Comparison of ENCODE assay signal across 8 cellular contexts in genomic region chr11:35663408-35663702, GRCh38. TPM values are rescaled to one million over a fixed set of nuclear protein-coding genes. Genes with fewer than 3 reads are reported as not detected.
A peak's percentile ranks its signal among the peaks of the same experiment; 100 is the strongest.
DNase-seq lines count a peak whose midpoint lies in the region; ATAC-seq and TF ChIP-seq lines count a peak whose summit lies in the region.

No MANE protein-coding gene starts in this region.

- no peaks in the 10 kb centered on the region for H3K36me3 ChIP-seq in gastrocnemius medialis

- H3K4me3 Mint-ChIP-seq in T-helper 17 cell = peak overlapping the region; percentile 93

- peaks cover 16% of the 10 kb centered on the region for H3K4me1 Mint-ChIP-seq in T-helper 17 cell

- no peak for TF ChIP-seq CTCF in GM12875 (IDR thresholded peaks at IDR 0.05; ENCODE audit: borderline replicate concordance, insufficient read depth, low read depth, low read length)
- TF ChIP-seq CTCF in fibroblast of pulmonary artery (IDR thresholded peaks at IDR 0.05; ENCODE audit: low read length, missing control alignments) = no peak
- TF ChIP-seq CTCF in gastrocnemius medialis (IDR thresholded peaks at IDR 0.05 in 4 of 5, conservative IDR thresholded peaks at IDR 0.05 in 1 of 5) = no peak

- peaks cover 9% of the 10 kb centered on the region for H3K36me3 Mint-ChIP-seq in T-helper 17 cell (ENCODE audit: low read depth)

- DNase-seq in T-helper 17 cell (no peak), fibroblast of pulmonary artery (ENCODE audit: low read depth) (no peak), gastrocnemius medialis (no peak), KBM-7 (no peak)

- in situ Hi-C loops in gastrocnemius medialis (cut with MboI; ENCODE audit: low sequenced_read_pairs in 4 of 4) (no loop called here), KBM-7 (cut with MboI; ENCODE audit: low pct_unique_long_range_greater_than_20kb, low sequenced_read_pairs) (no loop called here)

- H3K27me3 ChIP-seq in gastrocnemius medialis = no peaks in the 10 kb centered on the region

- no peaks in the 10 kb centered on the region for H3K9me3 ChIP-seq in T-helper 17 cell (ENCODE audit: control insufficient read depth, low read length, poor library complexity, severe bottlenecking)
- H3K9me3 ChIP-seq in gastrocnemius medialis = no peaks in the 10 kb centered on the region

- peaks cover 3% of the 10 kb centered on the region for H3K27me3 Mint-ChIP-seq in T-helper 17 cell

- H3K27ac ChIP-seq in gastrocnemius medialis = peak overlapping the region; percentile 91 to 97 (median 94)

- peak overlapping the region; percentile 93 for H3K27ac Mint-ChIP-seq in T-helper 17 cell

- TF ChIP-seq POLR2A in gastrocnemius medialis (IDR thresholded peaks at IDR 0.05) = no peak

- H3K4me3 ChIP-seq in GM12875 (ENCODE audit: low read depth, low read length) = peak overlapping the region; percentile 66
- peak overlapping the region; percentile 63 for H3K4me3 ChIP-seq in fibroblast of pulmonary artery (replicated peaks; ENCODE audit: low read depth, low read length)
- peak overlapping the region; percentile 82 to 91 (median 88) for H3K4me3 ChIP-seq in gastrocnemius medialis

- ATAC-seq in T-helper 17 cell (no peak), gastrocnemius medialis (no peak), GM21576 (IDR thresholded peaks at IDR 0.05; ENCODE audit: unreplicated experiment) (no peak), GM21526 (IDR thresholded peaks at IDR 0.05; ENCODE audit: low FRiP score, unreplicated experiment) (no peak), HG03457 (IDR thresholded peaks at IDR 0.05; ENCODE audit: unreplicated experiment) (no peak)

- intact Hi-C loops in gastrocnemius medialis (cut with DNase I; ENCODE audit: low total_unique reads) = loop anchor here (2.0 to 5.0 kb wide), 4 partner anchors 13 to 625 kb away; partner anchors contain the start of genes COMMD9 and LDLRAD3

- H3K4me1 ChIP-seq in gastrocnemius medialis = peaks cover 22 to 29% of the 10 kb centered on the region in 2 donors

RNA-seq across cellular contexts. Expression of gene TRIM44, which starts 0.8 kb away (rescaled TPM):
- total RNA-seq in T-helper 17 cell (10 to 100 TPM; 28.9 to 41.2 TPM), gastrocnemius medialis (10 to 100 TPM; 25.5 to 30.5 (median 26.2) TPM)

RNA-seq across cellular contexts. Expression of gene FJX1, which starts 45.1 kb away (rescaled TPM):
- total RNA-seq in T-helper 17 cell (not detected), gastrocnemius medialis (10 to 100 TPM in 1 of 4 donors, 1 to 10 TPM in 3; 1.5 to 10.8 (median 2.0) TPM)
